15 cellular contexts compared by ENCODE assay signal in genomic region chr7:107559864-107560263, GRCh38. TPM values are rescaled to one million over a fixed set of nuclear protein-coding genes. Genes with fewer than 3 reads are reported as not detected.
DNase-seq lines count a peak whose midpoint lies in the region; ATAC-seq, FAIRE-seq and TF ChIP-seq lines count a peak whose summit lies in the region.
"Had no signal": no experiment of that assay in that cellular context is flagged by ENCODE, and none has a peak within 500 bp of the region (broad histone marks: within the 10 kb centered on the region; RNA-seq: fewer than 3 reads in every experiment).

No MANE protein-coding gene starts in this region.

- H3K4me1 ChIP-seq in astrocyte (ENCODE audit: insufficient read depth, low read length) (peaks cover 36% of the 10 kb centered on the region), keratinocyte (ENCODE audit: control insufficient read depth, extremely low read depth, insufficient read depth, low read length) (peaks cover 31% of the 10 kb centered on the region)

- dilution Hi-C loops in keratinocyte (cut with MboI; ENCODE audit: extremely low pct_ligation_motif_present, low sequenced_read_pairs): no loop called here

- H3K27me3 ChIP-seq in astrocyte (ENCODE audit: insufficient read depth, low read length): no peaks in the 10 kb centered on the region
- no peaks in the 10 kb centered on the region for H3K27me3 ChIP-seq in keratinocyte (ENCODE audit: control insufficient read depth, extremely low read depth, insufficient read depth, low read length)
- H3K27me3 ChIP-seq: esophagus squamous epithelium had no signal

- H3K79me2 ChIP-seq in astrocyte (ENCODE audit: insufficient read depth, low read length): peaks cover 54% of the 10 kb centered on the region
- peaks cover 59% of the 10 kb centered on the region for H3K79me2 ChIP-seq in keratinocyte (ENCODE audit: control insufficient read depth, insufficient read depth, low read length)

- H3K36me3 Mint-ChIP-seq in astrocyte (ENCODE audit: low read depth, unreplicated experiment): peaks cover 11% of the 10 kb centered on the region

- H3K9me1 ChIP-seq in keratinocyte (ENCODE audit: control insufficient read depth, extremely low read depth, insufficient read depth, low read length): no peaks in the 10 kb centered on the region

- no peak overlapping the region for H3K4me3 Mint-ChIP-seq in astrocyte (ENCODE audit: unreplicated experiment)
- H3K4me3 Mint-ChIP-seq: WTC11 had no signal

- no peak for ATAC-seq in GM18511 (IDR thresholded peaks at IDR 0.05; ENCODE audit: unreplicated experiment)
- ATAC-seq: HCT116, WTC11 had no signal

- H3K9me3 Mint-ChIP-seq in astrocyte (ENCODE audit: unreplicated experiment): no peaks in the 10 kb centered on the region
- H3K9me3 Mint-ChIP-seq: WTC11 had no signal

- no peak for TF ChIP-seq CTCF in astrocyte (IDR thresholded peaks at IDR 0.05; ENCODE audit: insufficient read depth, low read depth, low read length)
- TF ChIP-seq CTCF in keratinocyte (optimal IDR thresholded peaks at IDR 0.05 in 1 of 3, IDR thresholded peaks at IDR 0.05 in 1 of 3, conservative IDR thresholded peaks at IDR 0.05 in 1 of 3; ENCODE audit: extremely low read depth in 1 of 3, insufficient read depth in 2 of 3, low read length in 3 of 3): no peak

- H3K4me3 ChIP-seq in astrocyte (ENCODE audit: insufficient read depth, low read depth, low read length) (no peak overlapping the region), keratinocyte (ENCODE audit: control insufficient read depth in 2 of 3, extremely low read depth in 1 of 3, insufficient read depth in 2 of 3, low read depth in 1 of 3, low read length in 3 of 3) (peak overlapping the region in 2 of 3 experiments; percentile 3 to 34)
- H3K4me3 ChIP-seq: esophagus squamous epithelium had no signal

- H3K9me3 ChIP-seq in astrocyte (ENCODE audit: insufficient read depth, low read depth, low read length): no peaks in the 10 kb centered on the region
- H3K9me3 ChIP-seq in keratinocyte (ENCODE audit: control insufficient read depth, low read depth, low read length): no peaks in the 10 kb centered on the region
- H3K9me3 ChIP-seq: esophagus squamous epithelium had no signal

- H3K27ac ChIP-seq in astrocyte (ENCODE audit: low read depth, low read length) (peak overlapping the region; percentile 43), keratinocyte (ENCODE audit: control insufficient read depth, insufficient read depth, low read length) (peak overlapping the region; percentile 94)

- H3K4me2 ChIP-seq in astrocyte (ENCODE audit: low read length) (peak overlapping the region; percentile 89), keratinocyte (ENCODE audit: control insufficient read depth, extremely low read depth, insufficient read depth, low read depth, low read length) (peak overlapping the region; percentile 76)

- no peaks in the 10 kb centered on the region for H3K27me3 Mint-ChIP-seq in astrocyte (ENCODE audit: low read depth, unreplicated experiment)

- H4K20me1 ChIP-seq in astrocyte (ENCODE audit: insufficient read depth, low read length) (peaks cover 5% of the 10 kb centered on the region), keratinocyte (ENCODE audit: control insufficient read depth, extremely low read depth, insufficient read depth, low read length) (no peaks in the 10 kb centered on the region)

- H3K9ac ChIP-seq in astrocyte (ENCODE audit: low read length) (no peak overlapping the region), keratinocyte (ENCODE audit: control insufficient read depth, extremely low read depth, insufficient read depth, low read length) (peak overlapping the region; percentile 19)

- H3K4me1 Mint-ChIP-seq in astrocyte (ENCODE audit: low read depth, unreplicated experiment): peaks cover 35% of the 10 kb centered on the region

- FAIRE-seq in astrocyte (lab: Jason Lieb, UNC) (peak; percentile 59), keratinocyte (lab: Jason Lieb, UNC) (peak; percentile 86)
- FAIRE-seq: small intestine had no signal

- H3K36me3 ChIP-seq in astrocyte (ENCODE audit: insufficient read depth, low read length): peaks cover 10% of the 10 kb centered on the region
- H3K36me3 ChIP-seq in keratinocyte (ENCODE audit: control insufficient read depth in 2 of 2, extremely low read depth in 1 of 2, insufficient read depth in 2 of 2, low read length in 2 of 2): peaks cover 3 to 5% of the 10 kb centered on the region in 2 experiments

- H3K27ac Mint-ChIP-seq in astrocyte (ENCODE audit: unreplicated experiment): peak overlapping the region; percentile 87
- H3K27ac Mint-ChIP-seq: WTC11 had no signal

- H2AFZ ChIP-seq in astrocyte (ENCODE audit: low read depth, low read length) (no peak overlapping the region), keratinocyte (ENCODE audit: control insufficient read depth, low read length) (no peak overlapping the region)

- peak; percentile 53 for DNase-seq in AG08396 (ENCODE audit: low spot score)
- DNase-seq in H4 (ENCODE audit: low spot score): peak; percentile 16
- peak; percentile 73 for DNase-seq in astrocyte (ENCODE audit: low read depth)
- no peak for DNase-seq in keratinocyte (ENCODE audit: low read depth, low spot score)
- no peak for DNase-seq in NK-92 (lab: John Stamatoyannopoulos, UW; ENCODE audit: unreplicated experiment)
- no peak for DNase-seq in middle frontal gyrus (ENCODE audit: extremely low spot score, low spot score)
- no peak for DNase-seq in NCI-H446 (lab: John Stamatoyannopoulos, UW)
- DNase-seq: activated naive CD4-positive, alpha-beta T cell treated with anti-CD3 and anti-CD28 coated beads, Interleukin-2, amount 50 U/mL, for 16 hours; DMS79; esophagus squamous epithelium; NCI-H1436; small intestine had no signal

RNA-seq across cellular contexts. Expression of gene COG5, which starts 3.9 kb away (rescaled TPM):
- total RNA-seq in H4 (2014; rRNA removed; shearing (Covaris generic)): 33.0 and 41.7 TPM in 2 replicates
- total RNA-seq in astrocyte: 53.4 and 57.1 TPM in 2 replicates
- 37.2 to 50.7 TPM (median 42.6 TPM) in 3 replicates for polyA plus RNA-seq in keratinocyte
- 70.0 TPM for polyA plus RNA-seq in keratinocyte (2011; ENCODE audit: low read depth)
- polyA plus RNA-seq in keratinocyte (2011; cell fraction: cytosol; rRNA removed): 23.3 and 49.2 TPM in 2 replicates
- 39.2 and 51.6 TPM in 2 replicates for polyA plus RNA-seq in keratinocyte (2011; cell fraction: nucleus; rRNA removed)
- polyA plus RNA-seq in keratinocyte (2012; ENCODE audit: low replicate concordance): 16.5 and 34.1 TPM in 2 replicates
- 13.2 to 125 TPM (median 76.5 TPM) in 3 replicates for polyA minus RNA-seq in keratinocyte
- 21.5 TPM for polyA minus RNA-seq in keratinocyte (2011; cell fraction: cytosol; rRNA and poly(A)+ RNA removed)
- 34.6 and 89.1 TPM in 2 replicates for polyA minus RNA-seq in keratinocyte (2011; cell fraction: nucleus; rRNA and poly(A)+ RNA removed)

RNA-seq across cellular contexts. Expression of gene DUS4L, which starts 3.9 kb away (rescaled TPM):
- 13.3 and 14.8 TPM in 2 replicates for total RNA-seq in H4 (2014; rRNA removed; shearing (Covaris generic))
- 6.3 and 6.7 TPM in 2 replicates for total RNA-seq in astrocyte
- polyA plus RNA-seq in keratinocyte: 4.4 to 11.3 TPM (median 6.5 TPM) in 3 replicates
- 11.4 TPM for polyA plus RNA-seq in keratinocyte (2011; ENCODE audit: low read depth)
- polyA plus RNA-seq in keratinocyte (2011; cell fraction: cytosol; rRNA removed): 5.2 and 8.3 TPM in 2 replicates
- polyA plus RNA-seq in keratinocyte (2011; cell fraction: nucleus; rRNA removed): 7.6 and 8.3 TPM in 2 replicates
- polyA plus RNA-seq in keratinocyte (2012; ENCODE audit: low replicate concordance): 6.8 and 7.6 TPM in 2 replicates
- 0.95 to 7.5 TPM (median 2.7 TPM) in 3 replicates for polyA minus RNA-seq in keratinocyte
- polyA minus RNA-seq in keratinocyte (2011; cell fraction: cytosol; rRNA and poly(A)+ RNA removed): 2.7 TPM
- polyA minus RNA-seq in keratinocyte (2011; cell fraction: nucleus; rRNA and poly(A)+ RNA removed): 6.8 and 7.5 TPM in 2 replicates

RNA-seq across cellular contexts. Expression of gene BCAP29, which starts 20.2 kb away (rescaled TPM):
- 122 and 171 TPM in 2 replicates for total RNA-seq in H4 (2014; rRNA removed; shearing (Covaris generic))
- total RNA-seq in astrocyte: 48.0 and 54.9 TPM in 2 replicates
- polyA plus RNA-seq in keratinocyte: 57.1 to 141 TPM (median 94.4 TPM) in 3 replicates
- polyA plus RNA-seq in keratinocyte (2011; ENCODE audit: low read depth): 116 TPM
- 43.8 and 90.7 TPM in 2 replicates for polyA plus RNA-seq in keratinocyte (2011; cell fraction: cytosol; rRNA removed)
- polyA plus RNA-seq in keratinocyte (2011; cell fraction: nucleus; rRNA removed): 55.8 and 90.3 TPM in 2 replicates
- polyA plus RNA-seq in keratinocyte (2012; ENCODE audit: low replicate concordance): 34.4 and 124 TPM in 2 replicates
- 9.2 to 61.3 TPM (median 24.5 TPM) in 3 replicates for polyA minus RNA-seq in keratinocyte
- 31.5 TPM for polyA minus RNA-seq in keratinocyte (2011; cell fraction: cytosol; rRNA and poly(A)+ RNA removed)
- 35.9 and 67.1 TPM in 2 replicates for polyA minus RNA-seq in keratinocyte (2011; cell fraction: nucleus; rRNA and poly(A)+ RNA removed)

Comparison
In these comparisons a context has a peak if more than half of its experiments do, and no peak if none do; other contexts are left out.
1. DNase-seq: peak in AG08396 (single experiment), H4 (single experiment) and astrocyte (single experiment); none in keratinocyte (single experiment), NK-92 (single experiment), middle frontal gyrus (single experiment) and NCI-H446 (0 of 2).